ENCODE assay signal across 8 cellular contexts in the genomic region with DNA sequence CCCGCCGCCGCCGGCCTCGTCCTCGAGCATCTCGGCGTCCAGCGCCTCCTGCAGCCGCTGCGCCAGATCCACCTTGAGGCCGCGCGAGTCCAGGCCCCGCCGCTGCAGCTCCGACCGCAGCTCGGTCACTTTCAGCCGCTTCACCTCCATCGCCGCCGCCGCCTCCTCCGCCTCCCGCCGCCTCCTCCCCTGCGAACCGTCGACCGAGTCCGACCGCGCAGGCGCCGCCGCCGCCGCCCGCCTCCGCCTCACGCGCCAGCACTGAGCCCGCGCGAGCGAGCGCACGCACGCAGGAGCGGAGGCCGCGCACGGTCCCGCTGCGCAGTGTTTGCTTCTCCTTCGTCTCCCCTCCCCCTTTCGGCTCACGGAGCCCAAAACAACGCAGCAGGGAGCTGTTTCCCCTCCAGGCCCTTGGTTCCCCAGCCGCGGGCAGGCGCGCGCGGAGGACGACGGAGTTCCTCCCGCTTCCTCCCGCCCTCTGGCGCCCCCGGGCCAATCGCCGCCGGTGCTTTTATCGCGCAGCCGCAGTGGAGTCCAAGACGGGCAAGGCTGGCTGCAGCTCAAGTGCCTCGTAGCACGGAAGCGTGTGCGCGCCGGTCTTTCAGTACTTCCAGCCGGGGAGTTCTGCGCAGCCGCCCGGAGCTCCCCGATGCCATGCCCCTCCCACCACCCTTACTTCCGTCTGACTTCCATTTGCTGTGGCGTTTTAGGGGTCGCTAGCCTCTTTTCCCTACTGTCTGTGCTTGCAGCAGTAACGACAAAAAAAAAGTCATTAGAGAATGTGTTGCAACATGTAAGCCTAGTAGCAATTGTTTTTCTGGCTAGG. TPM values are rescaled to one million over a fixed set of nuclear protein-coding genes. Genes with fewer than 3 reads are reported as not detected.
DNase-seq lines count a peak whose midpoint lies in the region; ATAC-seq and TF ChIP-seq lines count a peak whose summit lies in the region.

A gene (minus strand): TSS at position 451 of the 826 bp plus-strand sequence. CDS start 301 bp downstream, at position 150.

- peak within 1 kb of the TSS; percentile 88 to 96 for H3K4me3 ChIP-seq in esophagus (ENCODE audit: low read depth in 1 of 2, low read length in 2 of 2)
- peak within 1 kb of the TSS; percentile 92 to 96 for H3K4me3 ChIP-seq in muscle layer of duodenum (ENCODE audit: low read depth in 1 of 2, low read length in 2 of 2)

- H3K27me3 Mint-ChIP-seq in activated T-cell treated with anti-CD3 and anti-CD28 coated beads, Interleukin-2, amount 50 U/mL, for 24 hours: no peaks in the 10 kb centered on the region

- peak; percentile 100 for DNase-seq in DMS53 (lab: John Stamatoyannopoulos, UW)
- DNase-seq in KBM-7: peak; percentile 99
- DNase-seq in activated T-cell treated with anti-CD3 and anti-CD28 coated beads, Interleukin-2, amount 50 U/mL, for 24 hours: peak; percentile 98
- DNase-seq in stimulated activated CD8-positive, alpha-beta memory T cell treated with anti-CD3 and anti-CD28 coated beads, Interleukin-7, amount 100 ng/mL, for 4 hours (ENCODE audit: low read depth in 2 of 2): peak; percentile 98 to 99

- H3K4me1 ChIP-seq in esophagus (ENCODE audit: control insufficient read depth in 2 of 2, insufficient read depth in 2 of 2, low read length in 1 of 2) (no peaks in the 10 kb centered on the region), muscle layer of duodenum (ENCODE audit: control insufficient read depth in 1 of 2, insufficient read depth in 2 of 2, low read length in 2 of 2) (peaks cover 4 to 48% of the 10 kb centered on the region in 2 donors)

- H3K27ac Mint-ChIP-seq in activated T-cell treated with anti-CD3 and anti-CD28 coated beads, Interleukin-2, amount 50 U/mL, for 24 hours: peak within 1 kb of the TSS; percentile 100

- in situ Hi-C loops in KBM-7 (cut with MboI; ENCODE audit: low pct_unique_long_range_greater_than_20kb, low sequenced_read_pairs): no loop called here

- peaks cover 45% of the 10 kb centered on the region for H3K4me1 Mint-ChIP-seq in activated T-cell treated with anti-CD3 and anti-CD28 coated beads, Interleukin-2, amount 50 U/mL, for 24 hours (ENCODE audit: low read depth)

- peak within 1 kb of the TSS; percentile 98 for H3K4me3 Mint-ChIP-seq in activated T-cell treated with anti-CD3 and anti-CD28 coated beads, Interleukin-2, amount 50 U/mL, for 24 hours

- peak within 1 kb of the TSS; percentile 97 to 100 for H3K27ac ChIP-seq in esophagus (ENCODE audit: low read depth in 2 of 2, low read length in 1 of 2)
- peak within 1 kb of the TSS; percentile 99 for H3K27ac ChIP-seq in muscle layer of duodenum (ENCODE audit: low read length)

- 0% methylated on average over 92 to 94 of the region's 94 CpGs for WGBS in esophagus, 2 donors

- H3K36me3 Mint-ChIP-seq in activated T-cell treated with anti-CD3 and anti-CD28 coated beads, Interleukin-2, amount 50 U/mL, for 24 hours (ENCODE audit: low read depth): peaks cover 73% of the 10 kb centered on the region

- H3K9me3 Mint-ChIP-seq in activated T-cell treated with anti-CD3 and anti-CD28 coated beads, Interleukin-2, amount 50 U/mL, for 24 hours: no peaks in the 10 kb centered on the region

- H3K36me3 ChIP-seq in esophagus (ENCODE audit: control insufficient read depth in 2 of 2, insufficient read depth in 2 of 2, low read length in 1 of 2) (peaks cover 7 to 10% of the 10 kb centered on the region in 2 donors), muscle layer of duodenum (ENCODE audit: control insufficient read depth in 1 of 2, insufficient read depth in 2 of 2, low read length in 2 of 2) (peaks cover 19% of the 10 kb centered on the region in 2 donors)

- no peaks in the 10 kb centered on the region for H3K27me3 ChIP-seq in esophagus (ENCODE audit: control insufficient read depth in 1 of 2, insufficient read depth in 2 of 2, low read length in 2 of 2)
- no peaks in the 10 kb centered on the region for H3K27me3 ChIP-seq in muscle layer of duodenum (ENCODE audit: low read depth, low read length)

- no peaks in the 10 kb centered on the region for H3K9me3 ChIP-seq in esophagus (ENCODE audit: control insufficient read depth in 2 of 2, insufficient read depth in 1 of 2, low read depth in 1 of 2, low read length in 1 of 2)
- H3K9me3 ChIP-seq in muscle layer of duodenum (ENCODE audit: control insufficient read depth in 1 of 2, low read length in 2 of 2): no peaks in the 10 kb centered on the region

- peak; percentile 63 for ATAC-seq in GM21717 (IDR thresholded peaks at IDR 0.05; ENCODE audit: unreplicated experiment)

TF ChIP-seq in PFSK-1, 5 proteins besides CTCF, POLR2A, EP300 and RAD21:
- peak; percentile 84 for TF ChIP-seq POLR2AphosphoS5 (IDR thresholded peaks at IDR 0.05; ENCODE audit: low read depth, low read length)
- peak; percentile 80 for TF ChIP-seq FOXP2 (optimal IDR thresholded peaks at IDR 0.05; ENCODE audit: borderline replicate concordance, extremely low read depth, extremely low read length, insufficient read depth)
- TF ChIP-seq TAF1 (IDR thresholded peaks at IDR 0.05; ENCODE audit: borderline replicate concordance, insufficient read depth, low read length): 0 out of 2 replicates have a peak, but pooled peaks have one; percentile 68
- TF ChIP-seq, protein P1, sequence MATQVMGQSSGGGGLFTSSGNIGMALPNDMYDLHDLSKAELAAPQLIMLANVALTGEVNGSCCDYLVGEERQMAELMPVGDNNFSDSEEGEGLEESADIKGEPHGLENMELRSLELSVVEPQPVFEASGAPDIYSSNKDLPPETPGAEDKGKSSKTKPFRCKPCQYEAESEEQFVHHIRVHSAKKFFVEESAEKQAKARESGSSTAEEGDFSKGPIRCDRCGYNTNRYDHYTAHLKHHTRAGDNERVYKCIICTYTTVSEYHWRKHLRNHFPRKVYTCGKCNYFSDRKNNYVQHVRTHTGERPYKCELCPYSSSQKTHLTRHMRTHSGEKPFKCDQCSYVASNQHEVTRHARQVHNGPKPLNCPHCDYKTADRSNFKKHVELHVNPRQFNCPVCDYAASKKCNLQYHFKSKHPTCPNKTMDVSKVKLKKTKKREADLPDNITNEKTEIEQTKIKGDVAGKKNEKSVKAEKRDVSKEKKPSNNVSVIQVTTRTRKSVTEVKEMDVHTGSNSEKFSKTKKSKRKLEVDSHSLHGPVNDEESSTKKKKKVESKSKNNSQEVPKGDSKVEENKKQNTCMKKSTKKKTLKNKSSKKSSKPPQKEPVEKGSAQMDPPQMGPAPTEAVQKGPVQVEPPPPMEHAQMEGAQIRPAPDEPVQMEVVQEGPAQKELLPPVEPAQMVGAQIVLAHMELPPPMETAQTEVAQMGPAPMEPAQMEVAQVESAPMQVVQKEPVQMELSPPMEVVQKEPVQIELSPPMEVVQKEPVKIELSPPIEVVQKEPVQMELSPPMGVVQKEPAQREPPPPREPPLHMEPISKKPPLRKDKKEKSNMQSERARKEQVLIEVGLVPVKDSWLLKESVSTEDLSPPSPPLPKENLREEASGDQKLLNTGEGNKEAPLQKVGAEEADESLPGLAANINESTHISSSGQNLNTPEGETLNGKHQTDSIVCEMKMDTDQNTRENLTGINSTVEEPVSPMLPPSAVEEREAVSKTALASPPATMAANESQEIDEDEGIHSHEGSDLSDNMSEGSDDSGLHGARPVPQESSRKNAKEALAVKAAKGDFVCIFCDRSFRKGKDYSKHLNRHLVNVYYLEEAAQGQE (IDR thresholded peaks at IDR 0.05; ENCODE audit: insufficient read depth in 1 of 2, low read depth in 2 of 2, low read length in 2 of 2): peak in 1 of 2 experiments; percentile 3; a peak in 1 of 4 replicates
- TF ChIP-seq SIN3A (IDR thresholded peaks at IDR 0.05; ENCODE audit: borderline replicate concordance, insufficient read depth, low read length): peak; percentile 41; the same call in 1 of the 2 replicates
TF ChIP-seq in PFSK-1: peak in this region for 5.

RNA-seq across cellular contexts. Expression of the gene that starts here (rescaled TPM):
- 46.6 TPM for polyA plus RNA-seq in PFSK-1 (2012; ENCODE audit: insufficient read length, low read depth)
- polyA plus RNA-seq in esophagus: 10 to 100 TPM; 27.5 to 27.9 TPM

Comparison
In these comparisons a context has a peak if more than half of its experiments do, and no peak if none do; other contexts are left out.
1. Peak in every context shown above with its lines: DNase-seq, ATAC-seq, H3K4me3 ChIP-seq and H3K27ac ChIP-seq.